ENCODE assay signal across 1 cellular context in genomic region chr13:42807866-42808265, GRCh38.
TF ChIP-seq lines count a peak whose summit lies in the region.

No MANE protein-coding gene starts in this region.

TF ChIP-seq in IMR-90, 13 proteins besides CTCF, POLR2A, EP300 and RAD21 (continued from another document):
- TF ChIP-seq, protein P1, sequence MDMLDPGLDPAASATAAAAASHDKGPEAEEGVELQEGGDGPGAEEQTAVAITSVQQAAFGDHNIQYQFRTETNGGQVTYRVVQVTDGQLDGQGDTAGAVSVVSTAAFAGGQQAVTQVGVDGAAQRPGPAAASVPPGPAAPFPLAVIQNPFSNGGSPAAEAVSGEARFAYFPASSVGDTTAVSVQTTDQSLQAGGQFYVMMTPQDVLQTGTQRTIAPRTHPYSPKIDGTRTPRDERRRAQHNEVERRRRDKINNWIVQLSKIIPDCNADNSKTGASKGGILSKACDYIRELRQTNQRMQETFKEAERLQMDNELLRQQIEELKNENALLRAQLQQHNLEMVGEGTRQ (IDR thresholded peaks at IDR 0.05; ENCODE audit: low read depth, low read length), result no peak
- TF ChIP-seq MXI1 (IDR thresholded peaks at IDR 0.05; ENCODE audit: borderline replicate concordance, low read depth, low read length), result no peak
- TF ChIP-seq CHD1 (IDR thresholded peaks at IDR 0.05; ENCODE audit: low read depth, low read length), result no peak
- no peak for TF ChIP-seq RFX5 (IDR thresholded peaks at IDR 0.05; ENCODE audit: low read depth, low read length)
- no peak for TF ChIP-seq ELK1 (IDR thresholded peaks at IDR 0.05; ENCODE audit: borderline replicate concordance, low read depth, low read length)
- TF ChIP-seq FOS (IDR thresholded peaks at IDR 0.05; ENCODE audit: low read depth, low read length), result peak; percentile 45; the same call in 1 of the 2 replicates
- TF ChIP-seq CEBPB (IDR thresholded peaks at IDR 0.05; ENCODE audit: low read depth, low read length), result peak; percentile 45; the same call in 1 of the 2 replicates
